Comparison of ENCODE assay signal across 1 cellular context in genomic region chr17:29586676-29587469, GRCh38.
TF ChIP-seq lines count a peak whose summit lies in the region.

No MANE protein-coding gene starts in this region.

TF ChIP-seq in A549, 52 proteins besides CTCF, POLR2A, EP300 and RAD21:
- TF ChIP-seq ATOH8 (CRISPR knock-in tag; IDR thresholded peaks at IDR 0.05; ENCODE audit: low read depth) (no peak), HOXB5 (CRISPR knock-in tag; IDR thresholded peaks at IDR 0.05) (no peak), EHF (CRISPR knock-in tag; IDR thresholded peaks at IDR 0.05) (no peak), CHD2 (IDR thresholded peaks at IDR 0.05; ENCODE audit: low read length, partially characterized antibody) (no peak), KDM1A (IDR thresholded peaks at IDR 0.05; ENCODE audit: low read depth) (no peak), POLR2AphosphoS2 (conservative IDR thresholded peaks at IDR 0.05; ENCODE audit: low read length) (no peak), RCOR1 (IDR thresholded peaks at IDR 0.05; ENCODE audit: low read depth, low read length) (no peak), HDAC2 (IDR thresholded peaks at IDR 0.05) (no peak), ZC3H11A (IDR thresholded peaks at IDR 0.05) (no peak), MAFK (IDR thresholded peaks at IDR 0.05; ENCODE audit: partially characterized antibody) (no peak), NFE2L2 (conservative IDR thresholded peaks at IDR 0.05; ENCODE audit: low read length) (no peak), SMC3 (IDR thresholded peaks at IDR 0.05) (no peak), JUN (IDR thresholded peaks at IDR 0.05) (no peak), FOSL2 (IDR thresholded peaks at IDR 0.05) (no peak), FOSL2 (CRISPR knock-in tag; IDR thresholded peaks at IDR 0.05) (no peak), FOSB (CRISPR knock-in tag; IDR thresholded peaks at IDR 0.05) (no peak)
- TF ChIP-seq, protein P1, sequence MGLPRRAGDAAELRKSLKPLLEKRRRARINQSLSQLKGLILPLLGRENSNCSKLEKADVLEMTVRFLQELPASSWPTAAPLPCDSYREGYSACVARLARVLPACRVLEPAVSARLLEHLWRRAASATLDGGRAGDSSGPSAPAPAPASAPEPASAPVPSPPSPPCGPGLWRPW (IDR thresholded peaks at IDR 0.05): no peak
- TF ChIP-seq, protein P2, sequence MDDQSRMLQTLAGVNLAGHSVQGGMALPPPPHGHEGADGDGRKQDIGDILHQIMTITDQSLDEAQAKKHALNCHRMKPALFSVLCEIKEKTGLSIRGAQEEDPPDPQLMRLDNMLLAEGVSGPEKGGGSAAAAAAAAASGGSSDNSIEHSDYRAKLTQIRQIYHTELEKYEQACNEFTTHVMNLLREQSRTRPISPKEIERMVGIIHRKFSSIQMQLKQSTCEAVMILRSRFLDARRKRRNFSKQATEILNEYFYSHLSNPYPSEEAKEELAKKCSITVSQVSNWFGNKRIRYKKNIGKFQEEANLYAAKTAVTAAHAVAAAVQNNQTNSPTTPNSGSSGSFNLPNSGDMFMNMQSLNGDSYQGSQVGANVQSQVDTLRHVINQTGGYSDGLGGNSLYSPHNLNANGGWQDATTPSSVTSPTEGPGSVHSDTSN (IDR thresholded peaks at IDR 0.05): no peak
- TF ChIP-seq, protein P3, sequence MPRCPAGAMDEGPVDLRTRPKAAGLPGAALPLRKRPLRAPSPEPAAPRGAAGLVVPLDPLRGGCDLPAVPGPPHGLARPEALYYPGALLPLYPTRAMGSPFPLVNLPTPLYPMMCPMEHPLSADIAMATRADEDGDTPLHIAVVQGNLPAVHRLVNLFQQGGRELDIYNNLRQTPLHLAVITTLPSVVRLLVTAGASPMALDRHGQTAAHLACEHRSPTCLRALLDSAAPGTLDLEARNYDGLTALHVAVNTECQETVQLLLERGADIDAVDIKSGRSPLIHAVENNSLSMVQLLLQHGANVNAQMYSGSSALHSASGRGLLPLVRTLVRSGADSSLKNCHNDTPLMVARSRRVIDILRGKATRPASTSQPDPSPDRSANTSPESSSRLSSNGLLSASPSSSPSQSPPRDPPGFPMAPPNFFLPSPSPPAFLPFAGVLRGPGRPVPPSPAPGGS (IDR thresholded peaks at IDR 0.05): no peak
- TF ChIP-seq, protein P4, sequence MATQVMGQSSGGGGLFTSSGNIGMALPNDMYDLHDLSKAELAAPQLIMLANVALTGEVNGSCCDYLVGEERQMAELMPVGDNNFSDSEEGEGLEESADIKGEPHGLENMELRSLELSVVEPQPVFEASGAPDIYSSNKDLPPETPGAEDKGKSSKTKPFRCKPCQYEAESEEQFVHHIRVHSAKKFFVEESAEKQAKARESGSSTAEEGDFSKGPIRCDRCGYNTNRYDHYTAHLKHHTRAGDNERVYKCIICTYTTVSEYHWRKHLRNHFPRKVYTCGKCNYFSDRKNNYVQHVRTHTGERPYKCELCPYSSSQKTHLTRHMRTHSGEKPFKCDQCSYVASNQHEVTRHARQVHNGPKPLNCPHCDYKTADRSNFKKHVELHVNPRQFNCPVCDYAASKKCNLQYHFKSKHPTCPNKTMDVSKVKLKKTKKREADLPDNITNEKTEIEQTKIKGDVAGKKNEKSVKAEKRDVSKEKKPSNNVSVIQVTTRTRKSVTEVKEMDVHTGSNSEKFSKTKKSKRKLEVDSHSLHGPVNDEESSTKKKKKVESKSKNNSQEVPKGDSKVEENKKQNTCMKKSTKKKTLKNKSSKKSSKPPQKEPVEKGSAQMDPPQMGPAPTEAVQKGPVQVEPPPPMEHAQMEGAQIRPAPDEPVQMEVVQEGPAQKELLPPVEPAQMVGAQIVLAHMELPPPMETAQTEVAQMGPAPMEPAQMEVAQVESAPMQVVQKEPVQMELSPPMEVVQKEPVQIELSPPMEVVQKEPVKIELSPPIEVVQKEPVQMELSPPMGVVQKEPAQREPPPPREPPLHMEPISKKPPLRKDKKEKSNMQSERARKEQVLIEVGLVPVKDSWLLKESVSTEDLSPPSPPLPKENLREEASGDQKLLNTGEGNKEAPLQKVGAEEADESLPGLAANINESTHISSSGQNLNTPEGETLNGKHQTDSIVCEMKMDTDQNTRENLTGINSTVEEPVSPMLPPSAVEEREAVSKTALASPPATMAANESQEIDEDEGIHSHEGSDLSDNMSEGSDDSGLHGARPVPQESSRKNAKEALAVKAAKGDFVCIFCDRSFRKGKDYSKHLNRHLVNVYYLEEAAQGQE (IDR thresholded peaks at IDR 0.05): no peak
